Comparison of ENCODE assay signal across 13 cellular contexts in genomic region chrX:16827225-16827624, GRCh38. TPM values are rescaled to one million over a fixed set of nuclear protein-coding genes. Genes with fewer than 3 reads are reported as not detected.
DNase-seq lines count a peak whose midpoint lies in the region; ATAC-seq and TF ChIP-seq lines count a peak whose summit lies in the region.
"Had no signal": no experiment of that assay in that cellular context is flagged by ENCODE, and none has a peak within 500 bp of the region (broad histone marks: within the 10 kb centered on the region; RNA-seq: fewer than 3 reads in every experiment).

No MANE protein-coding gene starts in this region.

- TF ChIP-seq CTCF in SK-N-SH (IDR thresholded peaks at IDR 0.05) (no peak), esophagus muscularis mucosa (IDR thresholded peaks at IDR 0.05) (no peak), neural crest cell (conservative IDR thresholded peaks at IDR 0.05) (no peak)

- H3K36me3 ChIP-seq in CD4-positive, CD25-positive, alpha-beta regulatory T cell (ENCODE audit: control insufficient read depth, insufficient read depth, low read length), result peaks cover 30% of the 10 kb centered on the region
- H3K36me3 ChIP-seq in SK-N-SH (replicated peaks in 1 of 2; ENCODE audit: control insufficient read depth in 1 of 2, insufficient read depth in 2 of 2, low read length in 1 of 2) (peaks cover 16 to 38% of the 10 kb centered on the region in 2 experiments), esophagus muscularis mucosa (peaks cover 0 to 41% (median 32%) of the 10 kb centered on the region in 4 donors), H7 (replicated peaks; ENCODE audit: control insufficient read depth, insufficient read depth, low read length) (peaks cover 31% of the 10 kb centered on the region)

- no peaks in the 10 kb centered on the region for H3K9me3 ChIP-seq in CD4-positive, CD25-positive, alpha-beta regulatory T cell (ENCODE audit: control insufficient read depth in 2 of 2, low read length in 2 of 2)
- no peaks in the 10 kb centered on the region for H3K9me3 ChIP-seq in SK-N-SH
- no peaks in the 10 kb centered on the region for H3K9me3 ChIP-seq in esophagus muscularis mucosa
- H3K9me3 ChIP-seq: spleen had no signal

- POLR2A ChIA-PET in SK-N-SH (lab: Yijun Ruan, JAX), result no interaction called here

- no peaks in the 10 kb centered on the region for H3K4me1 ChIP-seq in CD4-positive, CD25-positive, alpha-beta regulatory T cell (ENCODE audit: control insufficient read depth, insufficient read depth, low read length, poor library complexity, severe bottlenecking)
- H3K4me1 ChIP-seq in SK-N-SH (ENCODE audit: control insufficient read depth in 1 of 2, insufficient read depth in 2 of 2, low read depth in 1 of 2, low read length in 1 of 2), result peaks cover 16 to 22% of the 10 kb centered on the region in 2 experiments; a peak in 3 of 4 replicates
- peaks cover 0 to 27% (median 17%) of the 10 kb centered on the region in 4 donors for H3K4me1 ChIP-seq in esophagus muscularis mucosa
- H3K4me1 ChIP-seq: spleen had no signal

- TF ChIP-seq EP300 in SK-N-SH (IDR thresholded peaks at IDR 0.05; ENCODE audit: borderline replicate concordance in 1 of 2, low read depth in 1 of 2, low read length in 1 of 2) (no peak), esophagus muscularis mucosa (IDR thresholded peaks at IDR 0.05) (no peak)

- no peaks in the 10 kb centered on the region for H3K9me2 ChIP-seq in SK-N-SH

- no peak overlapping the region for H2AFZ ChIP-seq in SK-N-SH (ENCODE audit: low read depth)

- TF ChIP-seq POLR2A in esophagus muscularis mucosa (IDR thresholded peaks at IDR 0.05; ENCODE audit: low read depth), result no peak

- no peak for DNase-seq in CD4-positive, CD25-positive, alpha-beta regulatory T cell
- DNase-seq in SK-N-SH, result no peak
- no peak for DNase-seq in esophagus muscularis mucosa (ENCODE audit: extremely low spot score)
- DNase-seq in neural crest cell (ENCODE audit: low read depth, low spot score), result no peak
- no peak for DNase-seq in NCI-H2029 (lab: John Stamatoyannopoulos, UW)
- no peak for DNase-seq in H7
- DNase-seq in NCI-H510A treated with DMSO at 0.1 percent for 48 hours (lab: John Stamatoyannopoulos, UW), result no peak
- no peak for DNase-seq in immature natural killer cell
- DNase-seq: activated naive CD4-positive, alpha-beta T cell; AML-193; central memory CD4-positive, alpha-beta T cell; spleen had no signal

- H3K4me3 ChIP-seq in CD4-positive, CD25-positive, alpha-beta regulatory T cell (ENCODE audit: low read depth, low read length), result no peak overlapping the region
- H3K4me3 ChIP-seq in SK-N-SH (ENCODE audit: low read depth in 2 of 2, low read length in 1 of 2) (no peak overlapping the region), esophagus muscularis mucosa (no peak overlapping the region), H7 (ENCODE audit: insufficient read depth, low read depth, low read length) (no peak overlapping the region)
- H3K4me3 ChIP-seq: spleen had no signal

- peaks cover 0 to 1% (median 0%) of the 10 kb centered on the region in 7 donors for H3K9me3 Mint-ChIP-seq in CD4-positive, CD25-positive, alpha-beta regulatory T cell
- H3K9me3 Mint-ChIP-seq in neural crest cell (no peaks in the 10 kb centered on the region), immature natural killer cell (no peaks in the 10 kb centered on the region)
- H3K9me3 Mint-ChIP-seq: memory B cell had no signal

- CTCF ChIA-PET in SK-N-SH (lab: Yijun Ruan, JAX), result interaction anchor here (1.0 to 6.6 kb wide), 7 partner anchors 10 to 764 kb away, joined by 3 to 74 read pairs (median 9); no protein-coding TSS in a partner anchor

- no peak for ATAC-seq in CD4-positive, CD25-positive, alpha-beta regulatory T cell (ENCODE audit: low read depth in 2 of 2)

- peaks cover 41% of the 10 kb centered on the region for H3F3A ChIP-seq in SK-N-SH (replicated peaks; ENCODE audit: insufficient read depth)

- TF ChIP-seq RAD21 in SK-N-SH (IDR thresholded peaks at IDR 0.05; ENCODE audit: low read length), result no peak

- intact Hi-C loops in esophagus muscularis mucosa (cut with DNase I), result loop anchor here (5.0 to 10.0 kb wide), 3 partner anchors 40 to 868 kb away; no protein-coding TSS in a partner anchor

- H3K27ac Mint-ChIP-seq in CD4-positive, CD25-positive, alpha-beta regulatory T cell, result peak overlapping the region in 2 of 3 donors; percentile 23 to 69
- H3K27ac Mint-ChIP-seq in neural crest cell (ENCODE audit: unreplicated experiment), result peak overlapping the region; percentile 16
- no peak overlapping the region for H3K27ac Mint-ChIP-seq in immature natural killer cell
- H3K27ac Mint-ChIP-seq: memory B cell had no signal

- peaks cover 0 to 10% (median 1%) of the 10 kb centered on the region in 4 donors for H3K4me1 Mint-ChIP-seq in CD4-positive, CD25-positive, alpha-beta regulatory T cell
- H3K4me1 Mint-ChIP-seq in neural crest cell, result peaks cover 5% of the 10 kb centered on the region
- H3K4me1 Mint-ChIP-seq in immature natural killer cell, result no peaks in the 10 kb centered on the region
- H3K4me1 Mint-ChIP-seq: memory B cell had no signal

- WGBS in SK-N-SH (ENCODE audit: low lambda C conversion rate), result 60% methylated on average over 2 of the region's 2 CpGs
- 83% methylated on average over 2 of the region's 2 CpGs for WGBS in esophagus muscularis mucosa

- H3K27me3 Mint-ChIP-seq in CD4-positive, CD25-positive, alpha-beta regulatory T cell, result no peaks in the 10 kb centered on the region
- H3K27me3 Mint-ChIP-seq in neural crest cell (ENCODE audit: low read depth) (no peaks in the 10 kb centered on the region), immature natural killer cell (ENCODE audit: low read depth in 3 of 3) (peaks cover 0 to 5% (median 1%) of the 10 kb centered on the region in 3 donors)
- H3K27me3 Mint-ChIP-seq: memory B cell had no signal

- H3K79me2 ChIP-seq in SK-N-SH (ENCODE audit: insufficient read depth), result no peaks in the 10 kb centered on the region

- no peaks in the 10 kb centered on the region for H4K20me1 ChIP-seq in SK-N-SH (ENCODE audit: insufficient read depth)

- H3K4me2 ChIP-seq in SK-N-SH, result peak overlapping the region; percentile 30; the same call in 1 of the 2 replicates

- H3K27me3 ChIP-seq in CD4-positive, CD25-positive, alpha-beta regulatory T cell (ENCODE audit: control insufficient read depth, insufficient read depth, low read length), result no peaks in the 10 kb centered on the region
- no peaks in the 10 kb centered on the region for H3K27me3 ChIP-seq in SK-N-SH (ENCODE audit: insufficient read depth)
- H3K27me3 ChIP-seq in esophagus muscularis mucosa, result no peaks in the 10 kb centered on the region
- no peaks in the 10 kb centered on the region for H3K27me3 ChIP-seq in H7 (ENCODE audit: control insufficient read depth, insufficient read depth, low read length)
- H3K27me3 ChIP-seq: spleen had no signal

- no peak overlapping the region for H3K4me3 Mint-ChIP-seq in CD4-positive, CD25-positive, alpha-beta regulatory T cell
- H3K4me3 Mint-ChIP-seq in neural crest cell (no peak overlapping the region), immature natural killer cell (no peak overlapping the region)
- H3K4me3 Mint-ChIP-seq: memory B cell had no signal

- H3K9ac ChIP-seq in SK-N-SH, result peak overlapping the region; percentile 10; the same call in 1 of the 2 replicates

- no peak overlapping the region for H3K27ac ChIP-seq in CD4-positive, CD25-positive, alpha-beta regulatory T cell (ENCODE audit: insufficient read depth, low read length, poor library complexity, severe bottlenecking)
- peak overlapping the region in 1 of 2 experiments; percentile 75; a peak in 2 of 4 replicates for H3K27ac ChIP-seq in SK-N-SH (ENCODE audit: low read depth in 2 of 2, low read length in 1 of 2)
- peak overlapping the region; percentile 71 to 79 (median 74) for H3K27ac ChIP-seq in esophagus muscularis mucosa (replicated peaks in 1 of 4)

- H3K36me3 Mint-ChIP-seq in CD4-positive, CD25-positive, alpha-beta regulatory T cell, result peaks cover 47% of the 10 kb centered on the region
- H3K36me3 Mint-ChIP-seq in neural crest cell (ENCODE audit: low read depth), result peaks cover 7% of the 10 kb centered on the region
- peaks cover 0 to 38% (median 34%) of the 10 kb centered on the region in 3 donors for H3K36me3 Mint-ChIP-seq in immature natural killer cell

TF ChIP-seq in SK-N-SH, 30 proteins besides CTCF, POLR2A, EP300 and RAD21:
- TF ChIP-seq NFIC (IDR thresholded peaks at IDR 0.05; ENCODE audit: borderline replicate concordance) (0 out of 2 replicates have a peak, but pooled peaks have one; percentile 8), FOSL2 (IDR thresholded peaks at IDR 0.05; ENCODE audit: borderline replicate concordance, low read depth) (peak; percentile 9; the same call in 1 of the 2 replicates), TEAD4 (IDR thresholded peaks at IDR 0.05; ENCODE audit: borderline replicate concordance, insufficient read depth) (no peak)

RNA-seq across cellular contexts. Expression of gene TXLNG, which starts 41.0 kb away (rescaled TPM):
- 32.2 TPM for total RNA-seq in CD4-positive, CD25-positive, alpha-beta regulatory T cell
- polyA plus RNA-seq in CD4-positive, CD25-positive, alpha-beta regulatory T cell, result 10 to 100 TPM in 3 of 4 donors, 1 to 10 TPM in 1; 8.4 to 24.2 (median 18.6) TPM
- polyA plus RNA-seq in SK-N-SH (2012; rRNA removed) (12.1 and 16.6 TPM in 2 replicates), immature natural killer cell (1 to 10 TPM; 5.2 to 9.8 (median 5.4) TPM)
- 15.5 and 17.7 TPM in 2 replicates for polyA plus RNA-seq in SK-N-SH (2012; cell fraction: cytosol; rRNA removed)
- polyA plus RNA-seq in SK-N-SH (2012; cell fraction: nucleus; rRNA removed), result 14.6 and 28.0 TPM in 2 replicates
- total RNA-seq in esophagus muscularis mucosa (10 to 100 TPM in 3 of 4 donors, 1 to 10 TPM in 1; 9.6 to 13.6 (median 11.9) TPM), neural crest cell (25.3 and 25.6 TPM in 2 replicates)
- total RNA-seq in H7 (2014; rRNA removed; shearing (Covaris generic)), result 35.6 and 43.2 TPM in 2 replicates

RNA-seq across cellular contexts. Expression of gene RBBP7, which starts 42.9 kb away (rescaled TPM):
- total RNA-seq in CD4-positive, CD25-positive, alpha-beta regulatory T cell, result 120 TPM
- polyA plus RNA-seq in CD4-positive, CD25-positive, alpha-beta regulatory T cell, result 100 to 1,000 TPM; 133 to 150 (median 143) TPM
- polyA plus RNA-seq in SK-N-SH (2012; rRNA removed) (172 and 198 TPM in 2 replicates), immature natural killer cell (100 to 1,000 TPM; 166 to 243 (median 199) TPM)
- 195 and 207 TPM in 2 replicates for polyA plus RNA-seq in SK-N-SH (2012; cell fraction: cytosol; rRNA removed)
- polyA plus RNA-seq in SK-N-SH (2012; cell fraction: nucleus; rRNA removed), result 166 and 203 TPM in 2 replicates
- total RNA-seq in esophagus muscularis mucosa (100 to 1,000 TPM; 105 to 150 (median 125) TPM), neural crest cell (325 and 368 TPM in 2 replicates)
- total RNA-seq in H7 (2014; rRNA removed; shearing (Covaris generic)), result 158 and 198 TPM in 2 replicates

Comparison
In these comparisons a context has a peak if more than half of its experiments do, and no peak if none do; other contexts are left out.
1. H3K27ac Mint-ChIP-seq: peak in CD4-positive, CD25-positive, alpha-beta regulatory T cell (2 of 3) and neural crest cell (single experiment); none in immature natural killer cell (0 of 6).